In genomic region chr16:84826558-84826941, GRCh38 we compare ENCODE assay signal across 13 cellular contexts. TPM values are rescaled to one million over a fixed set of nuclear protein-coding genes. Genes with fewer than 3 reads are reported as not detected.
DNase-seq lines count a peak whose midpoint lies in the region; ATAC-seq and TF ChIP-seq lines count a peak whose summit lies in the region.
"Had no signal": no experiment of that assay in that cellular context is flagged by ENCODE, and none has a peak within 500 bp of the region (broad histone marks: within the 10 kb centered on the region; RNA-seq: fewer than 3 reads in every experiment).

No MANE protein-coding gene starts in this region.

- 80% methylated on average over 10 of the region's 13 CpGs for WGBS in suprapubic skin
- WGBS in lower leg skin, 2 donors: 67% methylated on average over 13 of the region's 13 CpGs

- intact Hi-C loops in lower leg skin (cut with DNase I; ENCODE audit: low total_unique reads): no loop called here

- DNase-seq in NT2/D1 (ENCODE audit: low read depth, low spot score): no peak
- DNase-seq in fibroblast of the aortic adventitia (ENCODE audit: low read depth): peak; percentile 79
- DNase-seq in suprapubic skin (ENCODE audit: low spot score in 2 of 2): no peak
- no peak for DNase-seq in NCI-H187 treated with DMSO at 0.1 percent for 48 hours (lab: John Stamatoyannopoulos, UW)
- no peak for DNase-seq in lower leg skin (ENCODE audit: low spot score in 2 of 2)
- DNase-seq in DMS79 treated with DMSO at 0.1 percent for 48 hours (lab: John Stamatoyannopoulos, UW): no peak
- DNase-seq: activated CD4-positive, alpha-beta T cell treated with anti-CD3 and anti-CD28 coated beads for 48 hours; activated effector memory CD4-positive, alpha-beta T cell treated with Interleukin-2 at 50 U/mL for 16 hours; CD8-positive, alpha-beta T cell; foreskin melanocyte; NCI-H774 had no signal

- no peak for ATAC-seq in HG02610 (IDR thresholded peaks at IDR 0.05; ENCODE audit: unreplicated experiment)
- ATAC-seq: CD8-positive, alpha-beta T cell had no signal

- peak overlapping the region; percentile 15 for H3K9ac ChIP-seq in NT2/D1 (ENCODE audit: insufficient read length, low read depth)
- H3K9ac ChIP-seq in mucosa of rectum (ENCODE audit: low read depth in 1 of 2, low read length in 2 of 2): peak overlapping the region in 1 of 2 donors; percentile 41

- H3K36me3 ChIP-seq in NT2/D1 (ENCODE audit: insufficient read depth, insufficient read length, low read length) (no peaks in the 10 kb centered on the region), mucosa of rectum (ENCODE audit: control insufficient read depth in 2 of 2, insufficient read depth in 2 of 2, low read length in 2 of 2) (no peaks in the 10 kb centered on the region), suprapubic skin (no peaks in the 10 kb centered on the region)

- TF ChIP-seq POLR2A in suprapubic skin (IDR thresholded peaks at IDR 0.05): no peak
- no peak for TF ChIP-seq POLR2A in lower leg skin (IDR thresholded peaks at IDR 0.05)

- H3K27me3 ChIP-seq in NT2/D1 (ENCODE audit: insufficient read depth, insufficient read length) (peaks cover under 1% of the 10 kb centered on the region), mucosa of rectum (ENCODE audit: control insufficient read depth in 2 of 2, insufficient read depth in 2 of 2, low read length in 2 of 2) (peaks cover 0 to 4% of the 10 kb centered on the region in 2 donors), suprapubic skin (no peaks in the 10 kb centered on the region)

- H3K9me3 ChIP-seq in NT2/D1 (ENCODE audit: insufficient read depth, low read length) (no peaks in the 10 kb centered on the region), mucosa of rectum (ENCODE audit: control insufficient read depth in 2 of 2, low read length in 2 of 2) (no peaks in the 10 kb centered on the region), suprapubic skin (no peaks in the 10 kb centered on the region)

- TF ChIP-seq CTCF in fibroblast of the aortic adventitia (IDR thresholded peaks at IDR 0.05; ENCODE audit: insufficient read depth, low read length) (no peak), suprapubic skin (IDR thresholded peaks at IDR 0.05) (no peak), lower leg skin (IDR thresholded peaks at IDR 0.05) (no peak)

- H3K27ac ChIP-seq in mucosa of rectum (ENCODE audit: low read depth in 2 of 2, low read length in 2 of 2) (peak overlapping the region; percentile 78 to 79), suprapubic skin (peak overlapping the region; percentile 75)

- no peak overlapping the region for H3K4me3 ChIP-seq in NT2/D1 (ENCODE audit: insufficient read length, low read depth)
- H3K4me3 ChIP-seq in fibroblast of the aortic adventitia (ENCODE audit: low read depth, low read length): no peak overlapping the region
- H3K4me3 ChIP-seq in mucosa of rectum (ENCODE audit: low read length in 2 of 2): no peak overlapping the region
- H3K4me3 ChIP-seq in suprapubic skin: no peak overlapping the region
- H3K4me3 ChIP-seq in lower leg skin (ENCODE audit: low read depth, poor library complexity, severe bottlenecking): no peak overlapping the region

- TF ChIP-seq EP300 in suprapubic skin (IDR thresholded peaks at IDR 0.05): no peak

- H3K4me1 ChIP-seq in NT2/D1 (ENCODE audit: insufficient read depth, insufficient read length): peaks cover 11% of the 10 kb centered on the region
- H3K4me1 ChIP-seq in mucosa of rectum (ENCODE audit: control insufficient read depth in 2 of 2, insufficient read depth in 2 of 2, low read length in 2 of 2): peaks cover 0 to 3% of the 10 kb centered on the region in 2 donors
- H3K4me1 ChIP-seq in suprapubic skin: peaks cover 52% of the 10 kb centered on the region

RNA-seq across cellular contexts. Expression of gene CRISPLD2, which starts 6.8 kb away (rescaled TPM):
- total RNA-seq in fibroblast of the aortic adventitia (ENCODE audit: low replicate concordance) (0.99 and 29.3 TPM in 2 replicates), suprapubic skin (100 to 1,000 TPM in 1 of 4 donors, 10 to 100 TPM in 3; 54.9 to 109 (median 63.4) TPM), lower leg skin (100 to 1,000 TPM in 1 of 4 donors, 10 to 100 TPM in 3; 48.0 to 105 (median 69.5) TPM)
